ENCODE assay signal across 1 cellular context in the genomic region with DNA sequence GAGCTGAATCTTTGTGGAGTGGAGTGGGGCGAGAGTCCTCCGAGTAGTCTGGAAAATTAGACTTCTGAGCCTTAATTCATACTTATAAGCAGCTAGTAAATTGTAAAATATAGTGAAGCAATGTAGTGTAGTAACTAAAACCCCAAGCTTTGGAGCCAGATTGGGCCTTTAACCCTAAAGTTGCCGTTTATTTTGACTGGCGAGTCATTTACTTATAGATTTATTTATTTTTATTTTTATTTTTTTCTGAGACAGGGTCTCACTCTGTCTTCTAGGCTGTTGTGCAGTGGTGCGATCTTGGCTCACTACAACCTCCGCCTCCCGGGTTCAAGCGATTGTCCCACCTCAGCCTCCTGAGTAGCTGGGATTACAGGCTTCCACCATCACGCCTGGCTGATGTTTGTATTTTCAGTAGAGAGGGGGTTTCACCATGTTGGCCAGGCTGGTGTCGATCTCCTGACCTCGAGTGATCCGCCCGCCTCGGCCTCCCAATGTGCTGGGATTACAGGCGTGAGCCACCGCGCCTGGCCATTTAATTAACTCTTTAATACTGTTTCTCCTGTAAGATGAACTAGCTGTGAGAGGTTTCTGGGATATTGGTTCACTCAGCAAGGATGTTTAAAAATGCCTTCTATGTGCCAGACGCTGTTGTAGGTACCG.
TF ChIP-seq lines count a peak whose summit lies in the region.

No MANE protein-coding gene starts in this region.

TF ChIP-seq in K562, 482 proteins besides CTCF, POLR2A, EP300 and RAD21 (continued from another document and continues in another):
- TF ChIP-seq, protein P1, sequence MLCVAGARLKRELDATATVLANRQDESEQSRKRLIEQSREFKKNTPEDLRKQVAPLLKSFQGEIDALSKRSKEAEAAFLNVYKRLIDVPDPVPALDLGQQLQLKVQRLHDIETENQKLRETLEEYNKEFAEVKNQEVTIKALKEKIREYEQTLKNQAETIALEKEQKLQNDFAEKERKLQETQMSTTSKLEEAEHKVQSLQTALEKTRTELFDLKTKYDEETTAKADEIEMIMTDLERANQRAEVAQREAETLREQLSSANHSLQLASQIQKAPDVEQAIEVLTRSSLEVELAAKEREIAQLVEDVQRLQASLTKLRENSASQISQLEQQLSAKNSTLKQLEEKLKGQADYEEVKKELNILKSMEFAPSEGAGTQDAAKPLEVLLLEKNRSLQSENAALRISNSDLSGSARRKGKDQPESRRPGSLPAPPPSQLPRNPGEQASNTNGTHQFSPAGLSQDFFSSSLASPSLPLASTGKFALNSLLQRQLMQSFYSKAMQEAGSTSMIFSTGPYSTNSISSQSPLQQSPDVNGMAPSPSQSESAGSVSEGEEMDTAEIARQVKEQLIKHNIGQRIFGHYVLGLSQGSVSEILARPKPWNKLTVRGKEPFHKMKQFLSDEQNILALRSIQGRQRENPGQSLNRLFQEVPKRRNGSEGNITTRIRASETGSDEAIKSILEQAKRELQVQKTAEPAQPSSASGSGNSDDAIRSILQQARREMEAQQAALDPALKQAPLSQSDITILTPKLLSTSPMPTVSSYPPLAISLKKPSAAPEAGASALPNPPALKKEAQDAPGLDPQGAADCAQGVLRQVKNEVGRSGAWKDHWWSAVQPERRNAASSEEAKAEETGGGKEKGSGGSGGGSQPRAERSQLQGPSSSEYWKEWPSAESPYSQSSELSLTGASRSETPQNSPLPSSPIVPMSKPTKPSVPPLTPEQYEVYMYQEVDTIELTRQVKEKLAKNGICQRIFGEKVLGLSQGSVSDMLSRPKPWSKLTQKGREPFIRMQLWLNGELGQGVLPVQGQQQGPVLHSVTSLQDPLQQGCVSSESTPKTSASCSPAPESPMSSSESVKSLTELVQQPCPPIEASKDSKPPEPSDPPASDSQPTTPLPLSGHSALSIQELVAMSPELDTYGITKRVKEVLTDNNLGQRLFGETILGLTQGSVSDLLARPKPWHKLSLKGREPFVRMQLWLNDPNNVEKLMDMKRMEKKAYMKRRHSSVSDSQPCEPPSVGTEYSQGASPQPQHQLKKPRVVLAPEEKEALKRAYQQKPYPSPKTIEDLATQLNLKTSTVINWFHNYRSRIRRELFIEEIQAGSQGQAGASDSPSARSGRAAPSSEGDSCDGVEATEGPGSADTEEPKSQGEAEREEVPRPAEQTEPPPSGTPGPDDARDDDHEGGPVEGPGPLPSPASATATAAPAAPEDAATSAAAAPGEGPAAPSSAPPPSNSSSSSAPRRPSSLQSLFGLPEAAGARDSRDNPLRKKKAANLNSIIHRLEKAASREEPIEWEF (CRISPR knock-in tag; IDR thresholded peaks at IDR 0.05), result no peak
- TF ChIP-seq, protein P2, sequence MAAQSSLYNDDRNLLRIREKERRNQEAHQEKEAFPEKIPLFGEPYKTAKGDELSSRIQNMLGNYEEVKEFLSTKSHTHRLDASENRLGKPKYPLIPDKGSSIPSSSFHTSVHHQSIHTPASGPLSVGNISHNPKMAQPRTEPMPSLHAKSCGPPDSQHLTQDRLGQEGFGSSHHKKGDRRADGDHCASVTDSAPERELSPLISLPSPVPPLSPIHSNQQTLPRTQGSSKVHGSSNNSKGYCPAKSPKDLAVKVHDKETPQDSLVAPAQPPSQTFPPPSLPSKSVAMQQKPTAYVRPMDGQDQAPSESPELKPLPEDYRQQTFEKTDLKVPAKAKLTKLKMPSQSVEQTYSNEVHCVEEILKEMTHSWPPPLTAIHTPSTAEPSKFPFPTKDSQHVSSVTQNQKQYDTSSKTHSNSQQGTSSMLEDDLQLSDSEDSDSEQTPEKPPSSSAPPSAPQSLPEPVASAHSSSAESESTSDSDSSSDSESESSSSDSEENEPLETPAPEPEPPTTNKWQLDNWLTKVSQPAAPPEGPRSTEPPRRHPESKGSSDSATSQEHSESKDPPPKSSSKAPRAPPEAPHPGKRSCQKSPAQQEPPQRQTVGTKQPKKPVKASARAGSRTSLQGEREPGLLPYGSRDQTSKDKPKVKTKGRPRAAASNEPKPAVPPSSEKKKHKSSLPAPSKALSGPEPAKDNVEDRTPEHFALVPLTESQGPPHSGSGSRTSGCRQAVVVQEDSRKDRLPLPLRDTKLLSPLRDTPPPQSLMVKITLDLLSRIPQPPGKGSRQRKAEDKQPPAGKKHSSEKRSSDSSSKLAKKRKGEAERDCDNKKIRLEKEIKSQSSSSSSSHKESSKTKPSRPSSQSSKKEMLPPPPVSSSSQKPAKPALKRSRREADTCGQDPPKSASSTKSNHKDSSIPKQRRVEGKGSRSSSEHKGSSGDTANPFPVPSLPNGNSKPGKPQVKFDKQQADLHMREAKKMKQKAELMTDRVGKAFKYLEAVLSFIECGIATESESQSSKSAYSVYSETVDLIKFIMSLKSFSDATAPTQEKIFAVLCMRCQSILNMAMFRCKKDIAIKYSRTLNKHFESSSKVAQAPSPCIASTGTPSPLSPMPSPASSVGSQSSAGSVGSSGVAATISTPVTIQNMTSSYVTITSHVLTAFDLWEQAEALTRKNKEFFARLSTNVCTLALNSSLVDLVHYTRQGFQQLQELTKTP (IDR thresholded peaks at IDR 0.05; ENCODE audit: low read depth in 1 of 2, partially characterized antibody in 2 of 2), result peak in 1 of 2 experiments; percentile 54
- TF ChIP-seq, protein P3, sequence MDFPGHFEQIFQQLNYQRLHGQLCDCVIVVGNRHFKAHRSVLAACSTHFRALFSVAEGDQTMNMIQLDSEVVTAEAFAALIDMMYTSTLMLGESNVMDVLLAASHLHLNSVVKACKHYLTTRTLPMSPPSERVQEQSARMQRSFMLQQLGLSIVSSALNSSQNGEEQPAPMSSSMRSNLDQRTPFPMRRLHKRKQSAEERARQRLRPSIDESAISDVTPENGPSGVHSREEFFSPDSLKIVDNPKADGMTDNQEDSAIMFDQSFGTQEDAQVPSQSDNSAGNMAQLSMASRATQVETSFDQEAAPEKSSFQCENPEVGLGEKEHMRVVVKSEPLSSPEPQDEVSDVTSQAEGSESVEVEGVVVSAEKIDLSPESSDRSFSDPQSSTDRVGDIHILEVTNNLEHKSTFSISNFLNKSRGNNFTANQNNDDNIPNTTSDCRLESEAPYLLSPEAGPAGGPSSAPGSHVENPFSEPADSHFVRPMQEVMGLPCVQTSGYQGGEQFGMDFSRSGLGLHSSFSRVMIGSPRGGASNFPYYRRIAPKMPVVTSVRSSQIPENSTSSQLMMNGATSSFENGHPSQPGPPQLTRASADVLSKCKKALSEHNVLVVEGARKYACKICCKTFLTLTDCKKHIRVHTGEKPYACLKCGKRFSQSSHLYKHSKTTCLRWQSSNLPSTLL (IDR thresholded peaks at IDR 0.05), result no peak
- TF ChIP-seq TAF1 (IDR thresholded peaks at IDR 0.05; ENCODE audit: control insufficient read depth, extremely low read depth, insufficient read depth, low read length, severe bottlenecking) (no peak), ZNF707 (CRISPR knock-in tag; conservative IDR thresholded peaks at IDR 0.05) (no peak), BCOR (IDR thresholded peaks at IDR 0.05) (no peak), NONO (IDR thresholded peaks at IDR 0.05; ENCODE audit: low read depth in 2 of 2, low read length in 1 of 2) (0 out of 4 replicates have a peak, but pooled peaks of 1 of the 2 experiments have one; percentile 1), ZNF184 (CRISPR knock-in tag; IDR thresholded peaks at IDR 0.05) (no peak), CHD2 (IDR thresholded peaks at IDR 0.05; ENCODE audit: low read depth, low read length) (no peak), CEBPG (CRISPR knock-in tag; IDR thresholded peaks at IDR 0.05) (no peak), CEBPG (tag; conservative IDR thresholded peaks at IDR 0.05 in 1 of 2, IDR thresholded peaks at IDR 0.05 in 1 of 2) (0 out of 4 replicates have a peak, but pooled peaks of 1 of the 2 experiments have one; percentile 11), GATAD2B (IDR thresholded peaks at IDR 0.05; ENCODE audit: borderline replicate concordance) (no peak), SMARCA5 (IDR thresholded peaks at IDR 0.05) (0 out of 2 replicates have a peak, but pooled peaks have one; percentile 8), CREB1 (IDR thresholded peaks at IDR 0.05) (no peak), CREB1 (CRISPR knock-in tag; IDR thresholded peaks at IDR 0.05) (no peak), XRCC4 (IDR thresholded peaks at IDR 0.05; ENCODE audit: extremely low read depth, insufficient read depth, insufficient read length) (no peak), TCF7L2 (IDR thresholded peaks at IDR 0.05; ENCODE audit: low read depth, low read length) (no peak), PHB2 (IDR thresholded peaks at IDR 0.05; ENCODE audit: low read depth) (no peak), PTTG1 (tag; IDR thresholded peaks at IDR 0.05; ENCODE audit: low read depth) (no peak), YBX1 (IDR thresholded peaks at IDR 0.05) (no peak)
- TF ChIP-seq, protein P4, sequence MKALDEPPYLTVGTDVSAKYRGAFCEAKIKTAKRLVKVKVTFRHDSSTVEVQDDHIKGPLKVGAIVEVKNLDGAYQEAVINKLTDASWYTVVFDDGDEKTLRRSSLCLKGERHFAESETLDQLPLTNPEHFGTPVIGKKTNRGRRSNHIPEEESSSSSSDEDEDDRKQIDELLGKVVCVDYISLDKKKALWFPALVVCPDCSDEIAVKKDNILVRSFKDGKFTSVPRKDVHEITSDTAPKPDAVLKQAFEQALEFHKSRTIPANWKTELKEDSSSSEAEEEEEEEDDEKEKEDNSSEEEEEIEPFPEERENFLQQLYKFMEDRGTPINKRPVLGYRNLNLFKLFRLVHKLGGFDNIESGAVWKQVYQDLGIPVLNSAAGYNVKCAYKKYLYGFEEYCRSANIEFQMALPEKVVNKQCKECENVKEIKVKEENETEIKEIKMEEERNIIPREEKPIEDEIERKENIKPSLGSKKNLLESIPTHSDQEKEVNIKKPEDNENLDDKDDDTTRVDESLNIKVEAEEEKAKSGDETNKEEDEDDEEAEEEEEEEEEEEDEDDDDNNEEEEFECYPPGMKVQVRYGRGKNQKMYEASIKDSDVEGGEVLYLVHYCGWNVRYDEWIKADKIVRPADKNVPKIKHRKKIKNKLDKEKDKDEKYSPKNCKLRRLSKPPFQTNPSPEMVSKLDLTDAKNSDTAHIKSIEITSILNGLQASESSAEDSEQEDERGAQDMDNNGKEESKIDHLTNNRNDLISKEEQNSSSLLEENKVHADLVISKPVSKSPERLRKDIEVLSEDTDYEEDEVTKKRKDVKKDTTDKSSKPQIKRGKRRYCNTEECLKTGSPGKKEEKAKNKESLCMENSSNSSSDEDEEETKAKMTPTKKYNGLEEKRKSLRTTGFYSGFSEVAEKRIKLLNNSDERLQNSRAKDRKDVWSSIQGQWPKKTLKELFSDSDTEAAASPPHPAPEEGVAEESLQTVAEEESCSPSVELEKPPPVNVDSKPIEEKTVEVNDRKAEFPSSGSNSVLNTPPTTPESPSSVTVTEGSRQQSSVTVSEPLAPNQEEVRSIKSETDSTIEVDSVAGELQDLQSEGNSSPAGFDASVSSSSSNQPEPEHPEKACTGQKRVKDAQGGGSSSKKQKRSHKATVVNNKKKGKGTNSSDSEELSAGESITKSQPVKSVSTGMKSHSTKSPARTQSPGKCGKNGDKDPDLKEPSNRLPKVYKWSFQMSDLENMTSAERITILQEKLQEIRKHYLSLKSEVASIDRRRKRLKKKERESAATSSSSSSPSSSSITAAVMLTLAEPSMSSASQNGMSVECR (CRISPR knock-in tag; IDR thresholded peaks at IDR 0.05), result no peak
- TF ChIP-seq, protein P5, sequence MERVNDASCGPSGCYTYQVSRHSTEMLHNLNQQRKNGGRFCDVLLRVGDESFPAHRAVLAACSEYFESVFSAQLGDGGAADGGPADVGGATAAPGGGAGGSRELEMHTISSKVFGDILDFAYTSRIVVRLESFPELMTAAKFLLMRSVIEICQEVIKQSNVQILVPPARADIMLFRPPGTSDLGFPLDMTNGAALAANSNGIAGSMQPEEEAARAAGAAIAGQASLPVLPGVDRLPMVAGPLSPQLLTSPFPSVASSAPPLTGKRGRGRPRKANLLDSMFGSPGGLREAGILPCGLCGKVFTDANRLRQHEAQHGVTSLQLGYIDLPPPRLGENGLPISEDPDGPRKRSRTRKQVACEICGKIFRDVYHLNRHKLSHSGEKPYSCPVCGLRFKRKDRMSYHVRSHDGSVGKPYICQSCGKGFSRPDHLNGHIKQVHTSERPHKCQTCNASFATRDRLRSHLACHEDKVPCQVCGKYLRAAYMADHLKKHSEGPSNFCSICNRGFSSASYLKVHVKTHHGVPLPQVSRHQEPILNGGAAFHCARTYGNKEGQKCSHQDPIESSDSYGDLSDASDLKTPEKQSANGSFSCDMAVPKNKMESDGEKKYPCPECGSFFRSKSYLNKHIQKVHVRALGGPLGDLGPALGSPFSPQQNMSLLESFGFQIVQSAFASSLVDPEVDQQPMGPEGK (CRISPR knock-in tag; IDR thresholded peaks at IDR 0.05; ENCODE audit: borderline replicate concordance), result no peak
- TF ChIP-seq, protein P6, sequence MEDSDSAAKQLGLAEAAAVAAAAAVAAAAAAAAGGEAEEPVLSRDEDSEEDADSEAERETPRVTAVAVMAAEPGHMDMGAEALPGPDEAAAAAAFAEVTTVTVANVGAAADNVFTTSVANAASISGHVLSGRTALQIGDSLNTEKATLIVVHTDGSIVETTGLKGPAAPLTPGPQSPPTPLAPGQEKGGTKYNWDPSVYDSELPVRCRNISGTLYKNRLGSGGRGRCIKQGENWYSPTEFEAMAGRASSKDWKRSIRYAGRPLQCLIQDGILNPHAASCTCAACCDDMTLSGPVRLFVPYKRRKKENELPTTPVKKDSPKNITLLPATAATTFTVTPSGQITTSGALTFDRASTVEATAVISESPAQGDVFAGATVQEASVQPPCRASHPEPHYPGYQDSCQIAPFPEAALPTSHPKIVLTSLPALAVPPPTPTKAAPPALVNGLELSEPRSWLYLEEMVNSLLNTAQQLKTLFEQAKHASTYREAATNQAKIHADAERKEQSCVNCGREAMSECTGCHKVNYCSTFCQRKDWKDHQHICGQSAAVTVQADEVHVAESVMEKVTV (CRISPR knock-in tag; IDR thresholded peaks at IDR 0.05), result peak; percentile 4; the same call in 1 of the 2 replicates
- TF ChIP-seq, protein P7, sequence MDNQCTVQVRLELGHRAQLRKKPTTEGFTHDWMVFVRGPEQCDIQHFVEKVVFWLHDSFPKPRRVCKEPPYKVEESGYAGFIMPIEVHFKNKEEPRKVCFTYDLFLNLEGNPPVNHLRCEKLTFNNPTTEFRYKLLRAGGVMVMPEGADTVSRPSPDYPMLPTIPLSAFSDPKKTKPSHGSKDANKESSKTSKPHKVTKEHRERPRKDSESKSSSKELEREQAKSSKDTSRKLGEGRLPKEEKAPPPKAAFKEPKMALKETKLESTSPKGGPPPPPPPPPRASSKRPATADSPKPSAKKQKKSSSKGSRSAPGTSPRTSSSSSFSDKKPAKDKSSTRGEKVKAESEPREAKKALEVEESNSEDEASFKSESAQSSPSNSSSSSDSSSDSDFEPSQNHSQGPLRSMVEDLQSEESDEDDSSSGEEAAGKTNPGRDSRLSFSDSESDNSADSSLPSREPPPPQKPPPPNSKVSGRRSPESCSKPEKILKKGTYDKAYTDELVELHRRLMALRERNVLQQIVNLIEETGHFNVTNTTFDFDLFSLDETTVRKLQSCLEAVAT (IDR thresholded peaks at IDR 0.05), result 0 out of 4 replicates have a peak, but pooled peaks of 1 of the 2 experiments have one; percentile 25
- TF ChIP-seq, protein P8, sequence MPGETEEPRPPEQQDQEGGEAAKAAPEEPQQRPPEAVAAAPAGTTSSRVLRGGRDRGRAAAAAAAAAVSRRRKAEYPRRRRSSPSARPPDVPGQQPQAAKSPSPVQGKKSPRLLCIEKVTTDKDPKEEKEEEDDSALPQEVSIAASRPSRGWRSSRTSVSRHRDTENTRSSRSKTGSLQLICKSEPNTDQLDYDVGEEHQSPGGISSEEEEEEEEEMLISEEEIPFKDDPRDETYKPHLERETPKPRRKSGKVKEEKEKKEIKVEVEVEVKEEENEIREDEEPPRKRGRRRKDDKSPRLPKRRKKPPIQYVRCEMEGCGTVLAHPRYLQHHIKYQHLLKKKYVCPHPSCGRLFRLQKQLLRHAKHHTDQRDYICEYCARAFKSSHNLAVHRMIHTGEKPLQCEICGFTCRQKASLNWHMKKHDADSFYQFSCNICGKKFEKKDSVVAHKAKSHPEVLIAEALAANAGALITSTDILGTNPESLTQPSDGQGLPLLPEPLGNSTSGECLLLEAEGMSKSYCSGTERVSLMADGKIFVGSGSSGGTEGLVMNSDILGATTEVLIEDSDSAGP (CRISPR knock-in tag; IDR thresholded peaks at IDR 0.05), result no peak
